Comparison of ENCODE assay signal across 12 cellular contexts in genomic region chr17:61335105-61335844, GRCh38.
DNase-seq lines count a peak whose midpoint lies in the region; ATAC-seq and TF ChIP-seq lines count a peak whose summit lies in the region.
"Had no signal": no experiment of that assay in that cellular context is flagged by ENCODE, and none has a peak within 500 bp of the region (broad histone marks: within the 10 kb centered on the region; RNA-seq: fewer than 3 reads in every experiment).

No MANE protein-coding gene starts in this region.

- POLR2A ChIA-PET in activated CD4-positive, alpha-beta T cell treated with anti-CD3 and anti-CD28 coated beads for 36 hours (lab: Charles Lee): no interaction called here
- POLR2A ChIA-PET in activated CD4-positive, alpha-beta T cell treated with anti-CD3 and anti-CD28 coated beads, Interleukin-2, amount 10 ng/mL, durations not matched to agents 7 days and 5 days (lab: Charles Lee): no interaction called here

- H3K27me3 Mint-ChIP-seq in activated CD4-positive, alpha-beta T cell treated with anti-CD3 and anti-CD28 coated beads for 36 hours: no peaks in the 10 kb centered on the region
- H3K27me3 Mint-ChIP-seq in activated CD4-positive, alpha-beta T cell treated with anti-CD3 and anti-CD28 coated beads, Interleukin-2, amount 10 ng/mL, durations not matched to agents 7 days and 5 days: no peaks in the 10 kb centered on the region
- H3K27me3 Mint-ChIP-seq: naive thymus-derived CD8-positive, alpha-beta T cell had no signal

- H3K4me1 ChIP-seq in adrenal gland (replicated peaks in 1 of 2): peaks cover 0 to 12% of the 10 kb centered on the region in 2 donors
- H3K4me1 ChIP-seq in stomach: peaks cover 16 to 49% (median 29%) of the 10 kb centered on the region in 4 donors

- H3K27ac ChIP-seq in adrenal gland (peak overlapping the region in 2 of 5 donors; percentile 59 to 70), stomach (peak overlapping the region in 4 of 5 donors; percentile 26 to 78 (median 48))
- H3K27ac ChIP-seq: SJCRH30 had no signal

- WGBS in adrenal gland, 4 donors: 48 to 56% (median 51%) methylated on average over 7 to 8 of the region's 8 CpGs
- 58 to 76% (median 69%) methylated on average over 6 to 8 of the region's 8 CpGs for WGBS in stomach, 5 donors

- no peak for TF ChIP-seq CTCF in adrenal gland (IDR thresholded peaks at IDR 0.05)
- TF ChIP-seq CTCF in stomach (IDR thresholded peaks at IDR 0.05): no peak

- H3K9me3 Mint-ChIP-seq in activated CD4-positive, alpha-beta T cell treated with anti-CD3 and anti-CD28 coated beads for 36 hours (ENCODE audit: low read depth): no peaks in the 10 kb centered on the region
- H3K9me3 Mint-ChIP-seq in activated CD4-positive, alpha-beta T cell treated with anti-CD3 and anti-CD28 coated beads, Interleukin-2, amount 10 ng/mL, durations not matched to agents 7 days and 5 days: no peaks in the 10 kb centered on the region
- H3K9me3 Mint-ChIP-seq: activated naive CD4-positive, alpha-beta T cell treated with anti-CD3 and anti-CD28 coated beads for 36 hours; naive thymus-derived CD8-positive, alpha-beta T cell had no signal

- H3K36me3 ChIP-seq in adrenal gland (replicated peaks in 1 of 2) (no peaks in the 10 kb centered on the region), stomach (no peaks in the 10 kb centered on the region), H7 (replicated peaks; ENCODE audit: control insufficient read depth, insufficient read depth, low read length) (no peaks in the 10 kb centered on the region)
- H3K36me3 ChIP-seq: SJCRH30 had no signal

- intact Hi-C loops in activated CD4-positive, alpha-beta T cell treated with anti-CD3 and anti-CD28 coated beads for 36 hours (cut with DNase I, micrococcal nuclease): no loop called here
- intact Hi-C loops in adrenal gland (cut with DNase I) (no loop called here), stomach (cut with DNase I; ENCODE audit: low total_unique reads) (no loop called here)

- CTCF ChIA-PET in activated CD4-positive, alpha-beta T cell treated with anti-CD3 and anti-CD28 coated beads for 36 hours (lab: Charles Lee): no interaction called here
- CTCF ChIA-PET in activated CD4-positive, alpha-beta T cell treated with anti-CD3 and anti-CD28 coated beads, Interleukin-2, amount 10 ng/mL, durations not matched to agents 7 days and 5 days (lab: Charles Lee): interaction anchor here (1.0 kb wide), 1 partner anchor 11 kb away, joined by 3 read pairs; no protein-coding TSS in a partner anchor

- no peak overlapping the region for H3K4me3 Mint-ChIP-seq in activated CD4-positive, alpha-beta T cell treated with anti-CD3 and anti-CD28 coated beads for 36 hours
- H3K4me3 Mint-ChIP-seq in activated CD4-positive, alpha-beta T cell treated with anti-CD3 and anti-CD28 coated beads, Interleukin-2, amount 10 ng/mL, durations not matched to agents 7 days and 5 days: no peak overlapping the region
- H3K4me3 Mint-ChIP-seq: activated naive CD4-positive, alpha-beta T cell treated with anti-CD3 and anti-CD28 coated beads for 36 hours; naive thymus-derived CD8-positive, alpha-beta T cell had no signal

- DNase-seq in activated CD4-positive, alpha-beta T cell treated with anti-CD3 and anti-CD28 coated beads for 36 hours: peak; percentile 16
- DNase-seq in activated CD4-positive, alpha-beta T cell treated with anti-CD3 and anti-CD28 coated beads, Interleukin-2, amount 10 ng/mL, durations not matched to agents 7 days and 5 days: no peak
- DNase-seq in adrenal gland (peak in 6 of 7 donors; percentile 24 to 74 (median 40)), iris pigment epithelial cell (ENCODE audit: low read depth) (peak; percentile 53), stomach (no peak), NCI-H2029 (lab: John Stamatoyannopoulos, UW) (no peak), H7 (no peak)
- DNase-seq: activated naive CD4-positive, alpha-beta T cell treated with anti-CD3 and anti-CD28 coated beads for 36 hours; Calu3; naive thymus-derived CD8-positive, alpha-beta T cell had no signal

- no peak for TF ChIP-seq EP300 in stomach (IDR thresholded peaks at IDR 0.05)

- no peak overlapping the region for H3K27ac Mint-ChIP-seq in activated CD4-positive, alpha-beta T cell treated with anti-CD3 and anti-CD28 coated beads for 36 hours
- H3K27ac Mint-ChIP-seq in activated CD4-positive, alpha-beta T cell treated with anti-CD3 and anti-CD28 coated beads, Interleukin-2, amount 10 ng/mL, durations not matched to agents 7 days and 5 days: no peak overlapping the region
- H3K27ac Mint-ChIP-seq: activated naive CD4-positive, alpha-beta T cell treated with anti-CD3 and anti-CD28 coated beads for 36 hours had no signal

- no peak for TF ChIP-seq POLR2A in adrenal gland (IDR thresholded peaks at IDR 0.05)
- TF ChIP-seq POLR2A in stomach (IDR thresholded peaks at IDR 0.05): no peak

- no peaks in the 10 kb centered on the region for H3K27me3 ChIP-seq in adrenal gland
- H3K27me3 ChIP-seq in stomach: peaks cover 0 to 13% (median 0%) of the 10 kb centered on the region in 3 donors
- no peaks in the 10 kb centered on the region for H3K27me3 ChIP-seq in H7 (ENCODE audit: control insufficient read depth, insufficient read depth, low read length)
- H3K27me3 ChIP-seq: SJCRH30 had no signal

- ATAC-seq in activated CD4-positive, alpha-beta T cell treated with anti-CD3 and anti-CD28 coated beads for 36 hours: peak; percentile 47
- no peak for ATAC-seq in HG02870 (IDR thresholded peaks at IDR 0.05; ENCODE audit: unreplicated experiment)
- ATAC-seq: naive thymus-derived CD8-positive, alpha-beta T cell had no signal

- H3K36me3 Mint-ChIP-seq in activated CD4-positive, alpha-beta T cell treated with anti-CD3 and anti-CD28 coated beads for 36 hours (ENCODE audit: low read depth): no peaks in the 10 kb centered on the region
- H3K36me3 Mint-ChIP-seq in activated CD4-positive, alpha-beta T cell treated with anti-CD3 and anti-CD28 coated beads, Interleukin-2, amount 10 ng/mL, durations not matched to agents 7 days and 5 days (ENCODE audit: low read depth): no peaks in the 10 kb centered on the region

- peaks cover 3% of the 10 kb centered on the region for H3K4me1 Mint-ChIP-seq in activated CD4-positive, alpha-beta T cell treated with anti-CD3 and anti-CD28 coated beads for 36 hours
- no peaks in the 10 kb centered on the region for H3K4me1 Mint-ChIP-seq in activated CD4-positive, alpha-beta T cell treated with anti-CD3 and anti-CD28 coated beads, Interleukin-2, amount 10 ng/mL, durations not matched to agents 7 days and 5 days
- H3K4me1 Mint-ChIP-seq: naive thymus-derived CD8-positive, alpha-beta T cell had no signal

- no peak overlapping the region for H3K4me3 ChIP-seq in adrenal gland
- no peak overlapping the region for H3K4me3 ChIP-seq in stomach
- H3K4me3 ChIP-seq in H7 (ENCODE audit: insufficient read depth, low read depth, low read length): no peak overlapping the region
- H3K4me3 ChIP-seq: SJCRH30 had no signal

- no peaks in the 10 kb centered on the region for H3K9me3 ChIP-seq in adrenal gland (replicated peaks in 1 of 3)
- H3K9me3 ChIP-seq in stomach: no peaks in the 10 kb centered on the region
- H3K9me3 ChIP-seq: SJCRH30 had no signal

Comparison
In these comparisons a context has a peak if more than half of its experiments do, and no peak if none do; other contexts are left out.
1. DNase-seq: peak in activated CD4-positive, alpha-beta T cell treated with anti-CD3 and anti-CD28 coated beads for 36 hours (single experiment), adrenal gland (6 of 7) and iris pigment epithelial cell (single experiment); none in activated CD4-positive, alpha-beta T cell treated with anti-CD3 and anti-CD28 coated beads, Interleukin-2, amount 10 ng/mL, durations not matched to agents 7 days and 5 days (single experiment), stomach (single experiment), NCI-H2029 (single experiment) and H7 (single experiment).